Comparison of ENCODE assay signal across 8 cellular contexts in the genomic region with DNA sequence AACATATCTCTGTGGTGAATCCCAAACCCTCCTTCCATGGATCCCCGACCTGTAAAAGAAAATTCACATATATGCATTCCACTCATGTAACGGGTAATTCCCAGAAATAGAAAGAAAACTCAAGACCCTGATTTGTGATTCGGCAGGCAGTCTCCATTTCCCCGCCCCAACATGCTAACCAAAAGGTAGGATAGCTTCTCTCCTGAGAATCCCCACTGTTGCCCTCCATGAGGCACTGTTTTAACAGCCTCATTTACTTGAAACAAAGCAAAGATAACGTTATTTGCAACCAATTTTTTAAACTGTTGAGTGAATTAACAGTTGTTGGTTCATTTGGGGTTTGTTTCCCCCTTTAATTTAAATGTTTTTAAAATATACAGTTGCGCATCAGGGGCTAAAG. TPM values are rescaled to one million over a fixed set of nuclear protein-coding genes. Genes with fewer than 3 reads are reported as not detected.
DNase-seq lines count a peak whose midpoint lies in the region; ATAC-seq and TF ChIP-seq lines count a peak whose summit lies in the region.

No MANE protein-coding gene starts in this region.

- no peak for DNase-seq in activated T-cell treated with anti-CD3 and anti-CD28 coated beads, Interleukin-2, amount 50 U/mL, for 4 hours
- no peak for DNase-seq in activated T-cell treated with anti-CD3 and anti-CD28 coated beads, Interleukin-2, amount 50 U/mL, for 48 hours
- DNase-seq in activated CD8-positive, alpha-beta T cell treated with anti-CD3 and anti-CD28 coated beads for 36 hours: no peak
- DNase-seq in immature natural killer cell (peak in 1 of 3 donors; percentile 2), transverse colon (no peak), NCI-H187 (lab: John Stamatoyannopoulos, UW) (no peak), T-helper 9 cell (no peak)

- TF ChIP-seq CTCF in activated CD8-positive, alpha-beta T cell treated with anti-CD3 and anti-CD28 coated beads for 36 hours (IDR thresholded peaks at IDR 0.05): no peak
- TF ChIP-seq CTCF in transverse colon (IDR thresholded peaks at IDR 0.05): no peak

- H3K4me1 ChIP-seq in transverse colon: peaks cover 0 to 43% (median 28%) of the 10 kb centered on the region in 4 donors

- in situ Hi-C loops in transverse colon (cut with MboI; ENCODE audit: low pct_ligation_motif_present in 1 of 4, low pct_unique_long_range_greater_than_20kb in 1 of 4, low sequenced_read_pairs in 3 of 4): loop anchor here in 2 of 4 donors (10.0 to 25.0 kb wide), 2 partner anchors 92 to 344 kb away; no protein-coding TSS in a partner anchor

- peak overlapping the region; percentile 82 for H3K4me3 Mint-ChIP-seq in activated T-cell treated with anti-CD3 and anti-CD28 coated beads, Interleukin-2, amount 50 U/mL, for 4 hours
- H3K4me3 Mint-ChIP-seq in activated CD8-positive, alpha-beta T cell treated with anti-CD3 and anti-CD28 coated beads for 36 hours: peak overlapping the region; percentile 80
- peak overlapping the region; percentile 81 to 95 (median 90) for H3K4me3 Mint-ChIP-seq in immature natural killer cell

- no peaks in the 10 kb centered on the region for H3K9me3 ChIP-seq in transverse colon

- no peak for TF ChIP-seq POLR2A in transverse colon (IDR thresholded peaks at IDR 0.05)

- H3K36me3 Mint-ChIP-seq in activated T-cell treated with anti-CD3 and anti-CD28 coated beads, Interleukin-2, amount 50 U/mL, for 4 hours (ENCODE audit: insufficient read depth): no peaks in the 10 kb centered on the region
- peaks cover 2% of the 10 kb centered on the region for H3K36me3 Mint-ChIP-seq in activated CD8-positive, alpha-beta T cell treated with anti-CD3 and anti-CD28 coated beads for 36 hours (ENCODE audit: low read depth)
- H3K36me3 Mint-ChIP-seq in immature natural killer cell: no peaks in the 10 kb centered on the region

- TF ChIP-seq EP300 in transverse colon (IDR thresholded peaks at IDR 0.05; ENCODE audit: low read depth): no peak

- POLR2A ChIA-PET in activated CD8-positive, alpha-beta T cell treated with anti-CD3 and anti-CD28 coated beads for 36 hours (lab: Charles Lee): interaction anchor here (1.0 kb wide), 1 partner anchor 70 kb away, joined by 3 read pairs; no protein-coding TSS in a partner anchor

- CTCF ChIA-PET in activated CD8-positive, alpha-beta T cell treated with anti-CD3 and anti-CD28 coated beads for 36 hours (lab: Charles Lee): interaction anchor here (0.6 to 8.2 kb wide), 20 partner anchors 11 to 295 kb away, joined by 3 to 83 read pairs (median 4); no protein-coding TSS in a partner anchor

- no peak for ATAC-seq in activated T-cell treated with anti-CD3 and anti-CD28 coated beads, Interleukin-2, amount 50 U/mL, for 4 hours
- ATAC-seq in activated CD8-positive, alpha-beta T cell treated with anti-CD3 and anti-CD28 coated beads for 36 hours: no peak
- no peak for ATAC-seq in GM18861 (IDR thresholded peaks at IDR 0.05; ENCODE audit: unreplicated experiment)

- intact Hi-C loops in activated CD8-positive, alpha-beta T cell treated with anti-CD3 and anti-CD28 coated beads for 36 hours (cut with micrococcal nuclease): loop anchor here (1.0 to 2.0 kb wide), 2 partner anchors 95 to 342 kb away; no protein-coding TSS in a partner anchor
- intact Hi-C loops in transverse colon (cut with DNase I; ENCODE audit: low total_unique reads): loop anchor here (2.0 to 10.0 kb wide), 2 partner anchors 96 to 342 kb away; no protein-coding TSS in a partner anchor

- no peaks in the 10 kb centered on the region for H3K27me3 ChIP-seq in transverse colon

- 77 to 79% methylated on average over 5 to 6 of the region's 6 CpGs for WGBS in transverse colon (ENCODE audit: low coverage in 1 of 2), 2 donors

- no peaks in the 10 kb centered on the region for H3K9me3 Mint-ChIP-seq in activated T-cell treated with anti-CD3 and anti-CD28 coated beads, Interleukin-2, amount 50 U/mL, for 4 hours
- H3K9me3 Mint-ChIP-seq in activated CD8-positive, alpha-beta T cell treated with anti-CD3 and anti-CD28 coated beads for 36 hours: no peaks in the 10 kb centered on the region
- H3K9me3 Mint-ChIP-seq in immature natural killer cell: no peaks in the 10 kb centered on the region

- peak overlapping the region in 3 of 4 donors; percentile 52 to 99 (median 93) for H3K4me3 ChIP-seq in transverse colon

- H3K4me1 Mint-ChIP-seq in activated T-cell treated with anti-CD3 and anti-CD28 coated beads, Interleukin-2, amount 50 U/mL, for 4 hours (ENCODE audit: low read depth): peaks cover 42% of the 10 kb centered on the region
- H3K4me1 Mint-ChIP-seq in activated CD8-positive, alpha-beta T cell treated with anti-CD3 and anti-CD28 coated beads for 36 hours (ENCODE audit: low read depth): peaks cover 39% of the 10 kb centered on the region
- peaks cover 30 to 43% of the 10 kb centered on the region in 2 donors for H3K4me1 Mint-ChIP-seq in immature natural killer cell

- H3K36me3 ChIP-seq in transverse colon: no peaks in the 10 kb centered on the region

- no peaks in the 10 kb centered on the region for H3K27me3 Mint-ChIP-seq in activated T-cell treated with anti-CD3 and anti-CD28 coated beads, Interleukin-2, amount 50 U/mL, for 4 hours (ENCODE audit: low read depth)
- H3K27me3 Mint-ChIP-seq in activated CD8-positive, alpha-beta T cell treated with anti-CD3 and anti-CD28 coated beads for 36 hours: peaks cover 6% of the 10 kb centered on the region
- H3K27me3 Mint-ChIP-seq in immature natural killer cell (ENCODE audit: low read depth in 3 of 3): peaks cover 5 to 13% (median 9%) of the 10 kb centered on the region in 3 donors

- peak overlapping the region; percentile 91 to 97 (median 94) for H3K27ac ChIP-seq in transverse colon

- no peak overlapping the region for H3K27ac Mint-ChIP-seq in activated CD8-positive, alpha-beta T cell treated with anti-CD3 and anti-CD28 coated beads for 36 hours
- H3K27ac Mint-ChIP-seq in immature natural killer cell: peak overlapping the region; percentile 18 to 91 (median 82)

RNA-seq across cellular contexts. Expression of gene SLC2A13, which starts 0.8 kb away (rescaled TPM):
- 1 to 10 TPM; 2.4 to 3.6 (median 3.2) TPM for total RNA-seq in activated T-cell treated with anti-CD3 and anti-CD28 coated beads, Interleukin-2, amount 50 U/mL, for 4 hours
- 1 to 10 TPM; 9.0 to 9.3 TPM for total RNA-seq in activated CD8-positive, alpha-beta T cell treated with anti-CD3 and anti-CD28 coated beads for 36 hours
- polyA plus RNA-seq in immature natural killer cell: 1 to 10 TPM in 2 of 3 donors, not detected in 1; 1.8 to 5.9 TPM
- total RNA-seq in transverse colon: 10 to 100 TPM; 31.8 to 70.7 (median 46.8) TPM
